ENCODE assay signal across 9 cellular contexts in genomic region chr7:2523461-2523905, GRCh38. TPM values are rescaled to one million over a fixed set of nuclear protein-coding genes. Genes with fewer than 3 reads are reported as not detected.
DNase-seq lines count a peak whose midpoint lies in the region; ATAC-seq and TF ChIP-seq lines count a peak whose summit lies in the region.
"Had no signal": no experiment of that assay in that cellular context is flagged by ENCODE, and none has a peak within 500 bp of the region (broad histone marks: within the 10 kb centered on the region; RNA-seq: fewer than 3 reads in every experiment).

No MANE protein-coding gene starts in this region.

- no peaks in the 10 kb centered on the region; the same call in none of the 2 replicates for H3K36me3 ChIP-seq in H7 (replicated peaks; ENCODE audit: control insufficient read depth, insufficient read depth, low read length)
- peaks cover 0 to 12% of the 10 kb centered on the region in 2 donors for H3K36me3 ChIP-seq in prostate gland
- no peaks in the 10 kb centered on the region for H3K36me3 ChIP-seq in MG63
- no peaks in the 10 kb centered on the region for H3K36me3 ChIP-seq in testis (ENCODE audit: low read depth, missing control alignments)

- DNase-seq in H7 (peak; percentile 95), NCI-H69 (lab: John Stamatoyannopoulos, UW) (peak; percentile 97), epithelial cell of esophagus (ENCODE audit: low read depth) (peak; percentile 88), prostate gland (ENCODE audit: low spot score) (peak; percentile 74), MG63 (no peak), testis (no peak)

- H3K27me3 ChIP-seq in H7 (ENCODE audit: control insufficient read depth, insufficient read depth, low read length): peaks cover 16% of the 10 kb centered on the region
- no peaks in the 10 kb centered on the region for H3K27me3 ChIP-seq in prostate gland (replicated peaks; ENCODE audit: insufficient read depth)
- no peaks in the 10 kb centered on the region for H3K27me3 ChIP-seq in MG63
- no peaks in the 10 kb centered on the region for H3K27me3 ChIP-seq in testis

- intact Hi-C loops in prostate gland (cut with DNase I) (no loop called here), testis (cut with DNase I; ENCODE audit: low total_unique reads) (no loop called here)

- no peak for TF ChIP-seq CTCF in epithelial cell of esophagus (IDR thresholded peaks at IDR 0.05; ENCODE audit: insufficient read depth, low read depth, low read length, missing control alignments)
- TF ChIP-seq CTCF in prostate gland (IDR thresholded peaks at IDR 0.05): no peak
- TF ChIP-seq CTCF in testis (IDR thresholded peaks at IDR 0.05): no peak

- H3K27ac ChIP-seq in prostate gland: peak overlapping the region; percentile 75 to 82
- H3K27ac ChIP-seq in testis: peak overlapping the region in 1 of 2 donors; percentile 2

- ATAC-seq in HG03045 (IDR thresholded peaks at IDR 0.05; ENCODE audit: unreplicated experiment) (no peak), HG03520 (IDR thresholded peaks at IDR 0.05; ENCODE audit: unreplicated experiment) (no peak)

- WGBS in prostate gland: 8% methylated on average over 21 of the region's 22 CpGs
- 58% methylated on average over 10 of the region's 22 CpGs; no CpG with 5 or more reads in 1 of the 2 donors for WGBS in testis, 2 donors

- no peak overlapping the region for H3K4me3 ChIP-seq in H7 (ENCODE audit: insufficient read depth, low read depth, low read length)
- peak overlapping the region; percentile 25 for H3K4me3 ChIP-seq in epithelial cell of esophagus (ENCODE audit: low read length)
- peak overlapping the region; percentile 3 to 68 for H3K4me3 ChIP-seq in prostate gland
- no peak overlapping the region for H3K4me3 ChIP-seq in MG63
- no peak overlapping the region for H3K4me3 ChIP-seq in testis

- H3K4me1 ChIP-seq in prostate gland (replicated peaks): peaks cover 49% of the 10 kb centered on the region
- peaks cover 48% of the 10 kb centered on the region for H3K4me1 ChIP-seq in testis

- H3K9me3 ChIP-seq in prostate gland (no peaks in the 10 kb centered on the region), MG63 (no peaks in the 10 kb centered on the region), testis (no peaks in the 10 kb centered on the region)

- TF ChIP-seq POLR2A in prostate gland (IDR thresholded peaks at IDR 0.05) (peak; percentile 6), testis (IDR thresholded peaks at IDR 0.05) (no peak)

RNA-seq across cellular contexts. Expression of gene LFNG, which starts 3.9 kb away (rescaled TPM):
- total RNA-seq in H7 (2014; rRNA removed; shearing (Covaris generic)): 12.8 and 20.0 TPM in 2 replicates
- total RNA-seq in prostate gland: 10 to 100 TPM; 45.6 to 51.7 TPM
- 2.9 and 6.0 TPM in 2 replicates for total RNA-seq in MG63 (2014; rRNA removed; shearing (Covaris generic); ENCODE audit: low replicate concordance)
- total RNA-seq in testis: 10 to 100 TPM; 18.3 to 34.1 TPM
- polyA plus RNA-seq in testis (ENCODE audit: insufficient read depth, low read depth, low replicate concordance): 10.1 TPM

RNA-seq across cellular contexts. Expression of gene BRAT1, which starts 31.8 kb away (rescaled TPM):
- total RNA-seq in H7 (2014; rRNA removed; shearing (Covaris generic)): 83.5 and 86.4 TPM in 2 replicates
- total RNA-seq in prostate gland (100 to 1,000 TPM in 1 of 2 donors, 10 to 100 TPM in 1; 83.9 to 113 TPM), testis (100 to 1,000 TPM; 104 to 108 TPM)
- total RNA-seq in MG63 (2014; rRNA removed; shearing (Covaris generic); ENCODE audit: low replicate concordance): 43.2 and 59.7 TPM in 2 replicates
- 45.3 TPM for polyA plus RNA-seq in testis (ENCODE audit: insufficient read depth, low read depth, low replicate concordance)

RNA-seq across cellular contexts. Expression of gene IQCE, which starts 35.3 kb away (rescaled TPM):
- total RNA-seq in H7 (2014; rRNA removed; shearing (Covaris generic)): 2.1 and 4.0 TPM in 2 replicates
- total RNA-seq in prostate gland (10 to 100 TPM; 20.2 to 41.9 TPM), testis (100 to 1,000 TPM in 1 of 2 donors, 10 to 100 TPM in 1; 57.9 to 139 TPM)
- total RNA-seq in MG63 (2014; rRNA removed; shearing (Covaris generic); ENCODE audit: low replicate concordance): 8.6 and 18.2 TPM in 2 replicates
- polyA plus RNA-seq in testis (ENCODE audit: insufficient read depth, low read depth, low replicate concordance): 86.4 TPM

RNA-seq across cellular contexts. Expression of gene GRIFIN, which starts 47.3 kb away (rescaled TPM):
- total RNA-seq in H7 (2014; rRNA removed; shearing (Covaris generic)): not detected in 2 replicates
- not detected for total RNA-seq in prostate gland
- not detected in 2 replicates for total RNA-seq in MG63 (2014; rRNA removed; shearing (Covaris generic); ENCODE audit: low replicate concordance)
- total RNA-seq in testis: not detected
- not detected for polyA plus RNA-seq in testis (ENCODE audit: insufficient read depth, low read depth, low replicate concordance)
- total RNA-seq: dermis microvascular lymphatic vessel endothelial cell had no signal

Comparison
In these comparisons a context has a peak if more than half of its experiments do, and no peak if none do; other contexts are left out.
1. DNase-seq: peak in H7 (single experiment), NCI-H69 (single experiment), epithelial cell of esophagus (single experiment) and prostate gland (single experiment); none in MG63 (single experiment) and testis (single experiment).
2. H3K4me3 ChIP-seq: peak in epithelial cell of esophagus (single experiment) and prostate gland (2 of 2); none in H7 (single experiment), MG63 (single experiment) and testis (0 of 2).